In genomic region chr20:62804632-62805364, GRCh38 we compare ENCODE assay signal across 8 cellular contexts. TPM values are rescaled to one million over a fixed set of nuclear protein-coding genes. Genes with fewer than 3 reads are reported as not detected.
A peak's percentile ranks its signal among the peaks of the same experiment; 100 is the strongest.
DNase-seq lines count a peak whose midpoint lies in the region; ATAC-seq, FAIRE-seq and TF ChIP-seq lines count a peak whose summit lies in the region.

Gene OGFR (plus strand): TSS chr20:62804835. CDS start chr20:62804860, 25 bp downstream.

- peaks cover 29% of the 10 kb centered on the region for H3K79me2 ChIP-seq in keratinocyte (ENCODE audit: control insufficient read depth, insufficient read depth, low read length)

- peaks cover 22 to 23% of the 10 kb centered on the region in 2 experiments for H3K36me3 ChIP-seq in keratinocyte (ENCODE audit: control insufficient read depth in 2 of 2, extremely low read depth in 1 of 2, insufficient read depth in 2 of 2, low read length in 2 of 2)

- H3K9me3 Mint-ChIP-seq in WTC11, result no peaks in the 10 kb centered on the region

- H3K27ac Mint-ChIP-seq in WTC11, result 0 out of 2 replicates have a peak within 1 kb of the TSS, but pooled peaks have one; percentile 45

- H3K4me3 Mint-ChIP-seq in WTC11, result peak within 1 kb of the TSS; percentile 85

- H3K9me1 ChIP-seq in keratinocyte (ENCODE audit: control insufficient read depth, extremely low read depth, insufficient read depth, low read length), result no peaks in the 10 kb centered on the region

- no peaks in the 10 kb centered on the region for H3K27me3 ChIP-seq in keratinocyte (ENCODE audit: control insufficient read depth, extremely low read depth, insufficient read depth, low read length)

- H3K4me1 ChIP-seq in keratinocyte (ENCODE audit: control insufficient read depth, extremely low read depth, insufficient read depth, low read length), result peaks cover 12% of the 10 kb centered on the region

- H3K9me3 ChIP-seq in keratinocyte (ENCODE audit: control insufficient read depth, low read depth, low read length), result no peaks in the 10 kb centered on the region

- peaks cover 7% of the 10 kb centered on the region; the same call in 1 of the 2 replicates for H3K27me3 Mint-ChIP-seq in WTC11 (ENCODE audit: low read depth)

- H3K9ac ChIP-seq in keratinocyte (ENCODE audit: control insufficient read depth, extremely low read depth, insufficient read depth, low read length), result peak within 1 kb of the TSS; percentile 78

- H3K36me3 Mint-ChIP-seq in WTC11, result peaks cover 12% of the 10 kb centered on the region

- dilution Hi-C loops in keratinocyte (cut with MboI; ENCODE audit: extremely low pct_ligation_motif_present, low sequenced_read_pairs), result no loop called here

- H3K4me1 Mint-ChIP-seq in WTC11, result peaks cover 11% of the 10 kb centered on the region

- TF ChIP-seq CTCF in WTC11 (IDR thresholded peaks at IDR 0.05), result no peak
- no peak for TF ChIP-seq CTCF in cardiac fibroblast (IDR thresholded peaks at IDR 0.05; ENCODE audit: low read depth, low read length)
- TF ChIP-seq CTCF in keratinocyte (optimal IDR thresholded peaks at IDR 0.05 in 1 of 3, IDR thresholded peaks at IDR 0.05 in 1 of 3, conservative IDR thresholded peaks at IDR 0.05 in 1 of 3; ENCODE audit: extremely low read depth in 1 of 3, insufficient read depth in 2 of 3, low read length in 3 of 3), result no peak

- DNase-seq in SKM-1 treated with dmso at 0.1 percent for 144 hours (lab: John Stamatoyannopoulos, UW; ENCODE audit: unreplicated experiment) (peak; percentile 17), SKM-1 (lab: John Stamatoyannopoulos, UW; ENCODE audit: unreplicated experiment) (no peak), LHCN-M2 (ENCODE audit: low read depth) (peak; percentile 47), WTC11 (ENCODE audit: low spot score) (peak; percentile 63), cardiac fibroblast (ENCODE audit: low read depth in 2 of 2) (peak; percentile 45 to 62), keratinocyte (ENCODE audit: low read depth, low spot score) (no peak)
- DNase-seq in stimulated activated CD4-positive, alpha-beta T cell treated with anti-CD3 and anti-CD28 coated beads, Interleukin-15, amount 100 ng/mL, for 24 hours, result peak; percentile 76

- peak within 1 kb of the TSS; percentile 86 for H3K4me2 ChIP-seq in keratinocyte (ENCODE audit: control insufficient read depth, extremely low read depth, insufficient read depth, low read depth, low read length)

- peak within 1 kb of the TSS; percentile 77 for H2AFZ ChIP-seq in keratinocyte (ENCODE audit: control insufficient read depth, low read length)

- POLR2A ChIA-PET in WTC11 (lab: Charles Lee), result no interaction called here

- peak; percentile 19; the same call in 1 of the 2 replicates for ATAC-seq in WTC11
- ATAC-seq in GM21447 (IDR thresholded peaks at IDR 0.05; ENCODE audit: unreplicated experiment), result no peak

- peak within 1 kb of the TSS; percentile 47 for H3K27ac ChIP-seq in keratinocyte (ENCODE audit: control insufficient read depth, insufficient read depth, low read length)

- H4K20me1 ChIP-seq in keratinocyte (ENCODE audit: control insufficient read depth, extremely low read depth, insufficient read depth, low read length), result peaks cover 2% of the 10 kb centered on the region

- H3K4me3 ChIP-seq in cardiac fibroblast (replicated peaks in 1 of 2; ENCODE audit: low read depth in 2 of 2, low read length in 2 of 2) (peak within 1 kb of the TSS; percentile 72 to 87), keratinocyte (ENCODE audit: control insufficient read depth in 2 of 3, extremely low read depth in 1 of 3, insufficient read depth in 2 of 3, low read depth in 1 of 3, low read length in 3 of 3) (peak within 1 kb of the TSS; percentile 69 to 87 (median 73))

- FAIRE-seq in keratinocyte (lab: Jason Lieb, UNC), result no peak

- CTCF ChIA-PET in WTC11 (lab: Charles Lee), result interaction anchor here (0.6 to 2.2 kb wide), 6 partner anchors 11 to 188 kb away, joined by 3 to 12 read pairs (median 4); partner anchors contain the start of gene TCFL5

TF ChIP-seq in WTC11, 78 proteins besides CTCF, POLR2A, EP300 and RAD21:
- TF ChIP-seq MLX (CRISPR knock-in tag; IDR thresholded peaks at IDR 0.05) (no peak), TEAD4 (CRISPR knock-in tag; IDR thresholded peaks at IDR 0.05) (no peak), ZBTB21 (CRISPR knock-in tag; IDR thresholded peaks at IDR 0.05; ENCODE audit: borderline replicate concordance) (0 out of 2 replicates have a peak, but pooled peaks have one; percentile 29), IRF1 (CRISPR knock-in tag; IDR thresholded peaks at IDR 0.05) (peak; percentile 95), IRF2 (CRISPR knock-in tag; IDR thresholded peaks at IDR 0.05; ENCODE audit: borderline replicate concordance, low read depth) (peak; percentile 78; the same call in 1 of the 2 replicates), ZNF263 (CRISPR knock-in tag; IDR thresholded peaks at IDR 0.05; ENCODE audit: low read depth) (peak; percentile 80)

RNA-seq across cellular contexts. Expression of gene OGFR, which starts in this region (rescaled TPM):
- total RNA-seq in LHCN-M2 (2014; rRNA removed) (64.6 and 69.7 TPM in 2 replicates), WTC11 (2021) (32.5 to 43.3 TPM (median 33.8 TPM) in 3 replicates)
- polyA plus RNA-seq in LHCN-M2 (2012), result 28.2 TPM
- 29.8 to 39.8 TPM (median 31.5 TPM) in 3 replicates for polyA plus RNA-seq in keratinocyte
- 12.8 TPM for polyA plus RNA-seq in keratinocyte (2011; ENCODE audit: low read depth)
- polyA plus RNA-seq in keratinocyte (2011; cell fraction: cytosol; rRNA removed), result 17.3 and 32.5 TPM in 2 replicates
- polyA plus RNA-seq in keratinocyte (2011; cell fraction: nucleus; rRNA removed), result 43.7 and 47.3 TPM in 2 replicates
- 10.9 and 37.3 TPM in 2 replicates for polyA plus RNA-seq in keratinocyte (2012; ENCODE audit: low replicate concordance)
- 17.8 to 29.0 TPM (median 26.5 TPM) in 3 replicates for polyA minus RNA-seq in keratinocyte
- 44.1 TPM for polyA minus RNA-seq in keratinocyte (2011; cell fraction: cytosol; rRNA and poly(A)+ RNA removed)
- 20.3 and 22.1 TPM in 2 replicates for polyA minus RNA-seq in keratinocyte (2011; cell fraction: nucleus; rRNA and poly(A)+ RNA removed)

Comparison
In these comparisons a context has a peak if more than half of its experiments do, and no peak if none do; other contexts are left out.
1. DNase-seq: peak in SKM-1 treated with dmso at 0.1 percent for 144 hours (single experiment), LHCN-M2 (single experiment), WTC11 (single experiment), cardiac fibroblast (2 of 2) and stimulated activated CD4-positive, alpha-beta T cell treated with anti-CD3 and anti-CD28 coated beads, Interleukin-15, amount 100 ng/mL, for 24 hours (single experiment); none in SKM-1 (single experiment) and keratinocyte (single experiment).